ENCODE assay signal across 1 cellular context in genomic region chr17:81387235-81388060, GRCh38.
TF ChIP-seq lines count a peak whose summit lies in the region.

No MANE protein-coding gene starts in this region.

TF ChIP-seq in K562, 482 proteins besides CTCF, POLR2A, EP300 and RAD21 (continued from another document and continues in another):
- TF ChIP-seq, protein P1, sequence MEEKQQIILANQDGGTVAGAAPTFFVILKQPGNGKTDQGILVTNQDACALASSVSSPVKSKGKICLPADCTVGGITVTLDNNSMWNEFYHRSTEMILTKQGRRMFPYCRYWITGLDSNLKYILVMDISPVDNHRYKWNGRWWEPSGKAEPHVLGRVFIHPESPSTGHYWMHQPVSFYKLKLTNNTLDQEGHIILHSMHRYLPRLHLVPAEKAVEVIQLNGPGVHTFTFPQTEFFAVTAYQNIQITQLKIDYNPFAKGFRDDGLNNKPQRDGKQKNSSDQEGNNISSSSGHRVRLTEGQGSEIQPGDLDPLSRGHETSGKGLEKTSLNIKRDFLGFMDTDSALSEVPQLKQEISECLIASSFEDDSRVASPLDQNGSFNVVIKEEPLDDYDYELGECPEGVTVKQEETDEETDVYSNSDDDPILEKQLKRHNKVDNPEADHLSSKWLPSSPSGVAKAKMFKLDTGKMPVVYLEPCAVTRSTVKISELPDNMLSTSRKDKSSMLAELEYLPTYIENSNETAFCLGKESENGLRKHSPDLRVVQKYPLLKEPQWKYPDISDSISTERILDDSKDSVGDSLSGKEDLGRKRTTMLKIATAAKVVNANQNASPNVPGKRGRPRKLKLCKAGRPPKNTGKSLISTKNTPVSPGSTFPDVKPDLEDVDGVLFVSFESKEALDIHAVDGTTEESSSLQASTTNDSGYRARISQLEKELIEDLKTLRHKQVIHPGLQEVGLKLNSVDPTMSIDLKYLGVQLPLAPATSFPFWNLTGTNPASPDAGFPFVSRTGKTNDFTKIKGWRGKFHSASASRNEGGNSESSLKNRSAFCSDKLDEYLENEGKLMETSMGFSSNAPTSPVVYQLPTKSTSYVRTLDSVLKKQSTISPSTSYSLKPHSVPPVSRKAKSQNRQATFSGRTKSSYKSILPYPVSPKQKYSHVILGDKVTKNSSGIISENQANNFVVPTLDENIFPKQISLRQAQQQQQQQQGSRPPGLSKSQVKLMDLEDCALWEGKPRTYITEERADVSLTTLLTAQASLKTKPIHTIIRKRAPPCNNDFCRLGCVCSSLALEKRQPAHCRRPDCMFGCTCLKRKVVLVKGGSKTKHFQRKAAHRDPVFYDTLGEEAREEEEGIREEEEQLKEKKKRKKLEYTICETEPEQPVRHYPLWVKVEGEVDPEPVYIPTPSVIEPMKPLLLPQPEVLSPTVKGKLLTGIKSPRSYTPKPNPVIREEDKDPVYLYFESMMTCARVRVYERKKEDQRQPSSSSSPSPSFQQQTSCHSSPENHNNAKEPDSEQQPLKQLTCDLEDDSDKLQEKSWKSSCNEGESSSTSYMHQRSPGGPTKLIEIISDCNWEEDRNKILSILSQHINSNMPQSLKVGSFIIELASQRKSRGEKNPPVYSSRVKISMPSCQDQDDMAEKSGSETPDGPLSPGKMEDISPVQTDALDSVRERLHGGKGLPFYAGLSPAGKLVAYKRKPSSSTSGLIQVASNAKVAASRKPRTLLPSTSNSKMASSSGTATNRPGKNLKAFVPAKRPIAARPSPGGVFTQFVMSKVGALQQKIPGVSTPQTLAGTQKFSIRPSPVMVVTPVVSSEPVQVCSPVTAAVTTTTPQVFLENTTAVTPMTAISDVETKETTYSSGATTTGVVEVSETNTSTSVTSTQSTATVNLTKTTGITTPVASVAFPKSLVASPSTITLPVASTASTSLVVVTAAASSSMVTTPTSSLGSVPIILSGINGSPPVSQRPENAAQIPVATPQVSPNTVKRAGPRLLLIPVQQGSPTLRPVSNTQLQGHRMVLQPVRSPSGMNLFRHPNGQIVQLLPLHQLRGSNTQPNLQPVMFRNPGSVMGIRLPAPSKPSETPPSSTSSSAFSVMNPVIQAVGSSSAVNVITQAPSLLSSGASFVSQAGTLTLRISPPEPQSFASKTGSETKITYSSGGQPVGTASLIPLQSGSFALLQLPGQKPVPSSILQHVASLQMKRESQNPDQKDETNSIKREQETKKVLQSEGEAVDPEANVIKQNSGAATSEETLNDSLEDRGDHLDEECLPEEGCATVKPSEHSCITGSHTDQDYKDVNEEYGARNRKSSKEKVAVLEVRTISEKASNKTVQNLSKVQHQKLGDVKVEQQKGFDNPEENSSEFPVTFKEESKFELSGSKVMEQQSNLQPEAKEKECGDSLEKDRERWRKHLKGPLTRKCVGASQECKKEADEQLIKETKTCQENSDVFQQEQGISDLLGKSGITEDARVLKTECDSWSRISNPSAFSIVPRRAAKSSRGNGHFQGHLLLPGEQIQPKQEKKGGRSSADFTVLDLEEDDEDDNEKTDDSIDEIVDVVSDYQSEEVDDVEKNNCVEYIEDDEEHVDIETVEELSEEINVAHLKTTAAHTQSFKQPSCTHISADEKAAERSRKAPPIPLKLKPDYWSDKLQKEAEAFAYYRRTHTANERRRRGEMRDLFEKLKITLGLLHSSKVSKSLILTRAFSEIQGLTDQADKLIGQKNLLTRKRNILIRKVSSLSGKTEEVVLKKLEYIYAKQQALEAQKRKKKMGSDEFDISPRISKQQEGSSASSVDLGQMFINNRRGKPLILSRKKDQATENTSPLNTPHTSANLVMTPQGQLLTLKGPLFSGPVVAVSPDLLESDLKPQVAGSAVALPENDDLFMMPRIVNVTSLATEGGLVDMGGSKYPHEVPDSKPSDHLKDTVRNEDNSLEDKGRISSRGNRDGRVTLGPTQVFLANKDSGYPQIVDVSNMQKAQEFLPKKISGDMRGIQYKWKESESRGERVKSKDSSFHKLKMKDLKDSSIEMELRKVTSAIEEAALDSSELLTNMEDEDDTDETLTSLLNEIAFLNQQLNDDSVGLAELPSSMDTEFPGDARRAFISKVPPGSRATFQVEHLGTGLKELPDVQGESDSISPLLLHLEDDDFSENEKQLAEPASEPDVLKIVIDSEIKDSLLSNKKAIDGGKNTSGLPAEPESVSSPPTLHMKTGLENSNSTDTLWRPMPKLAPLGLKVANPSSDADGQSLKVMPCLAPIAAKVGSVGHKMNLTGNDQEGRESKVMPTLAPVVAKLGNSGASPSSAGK (IDR thresholded peaks at IDR 0.05) = peak; percentile 63; the same call in 1 of the 2 replicates
- TF ChIP-seq HMGN3 (IDR thresholded peaks at IDR 0.05; ENCODE audit: borderline replicate concordance, extremely low read depth, insufficient read length, low read depth, low read length) (peak; percentile 55), RBFOX2 (IDR thresholded peaks at IDR 0.05; ENCODE audit: low read depth, low read length) (peak; percentile 75), DPF2 (IDR thresholded peaks at IDR 0.05) (peak; percentile 19; the same call in 1 of the 2 replicates), MAZ (CRISPR knock-in tag; conservative IDR thresholded peaks at IDR 0.05 in 1 of 2, IDR thresholded peaks at IDR 0.05 in 1 of 2) (peak; percentile 27 to 35; a peak in 3 of 4 replicates), ZC3H11A (IDR thresholded peaks at IDR 0.05; ENCODE audit: low read depth, low read length) (no peak), ZBTB17 (CRISPR knock-in tag; IDR thresholded peaks at IDR 0.05) (0 out of 2 replicates have a peak, but pooled peaks have one; percentile 25), BCOR (IDR thresholded peaks at IDR 0.05) (peak; percentile 22; the same call in 1 of the 2 replicates), THAP7 (CRISPR knock-in tag; IDR thresholded peaks at IDR 0.05) (peak; percentile 72; the same call in 1 of the 2 replicates), ZFX (CRISPR knock-in tag; IDR thresholded peaks at IDR 0.05) (peak; percentile 76), GABPA (tag; conservative IDR thresholded peaks at IDR 0.05; ENCODE audit: low read depth) (peak; percentile 73), ETV1 (tag; conservative IDR thresholded peaks at IDR 0.05; ENCODE audit: low read depth) (peak; percentile 90), NR1H2 (CRISPR knock-in tag; IDR thresholded peaks at IDR 0.05) (no peak), PHF8 (IDR thresholded peaks at IDR 0.05; ENCODE audit: borderline replicate concordance, low read length) (peak; percentile 47; the same call in 1 of the 2 replicates), REST (CRISPR knock-in tag; IDR thresholded peaks at IDR 0.05; ENCODE audit: low read depth) (peak; percentile 45; the same call in 1 of the 2 replicates), SNAPC5 (CRISPR knock-in tag; IDR thresholded peaks at IDR 0.05) (no peak), CCNT2 (IDR thresholded peaks at IDR 0.05; ENCODE audit: borderline replicate concordance, extremely low read depth, insufficient read length, low read depth, low read length) (peak; percentile 18), PKNOX1 (IDR thresholded peaks at IDR 0.05) (peak; percentile 71), YY1 (IDR thresholded peaks at IDR 0.05; ENCODE audit: borderline replicate concordance in 1 of 3, control insufficient read depth in 1 of 3, extremely low read depth in 1 of 3, insufficient read depth in 3 of 3, insufficient read length in 1 of 3, insufficient replicate concordance in 2 of 3, low read depth in 1 of 3, low read length in 2 of 3) (peak in 1 of 3 experiments; percentile 65), MTA3 (IDR thresholded peaks at IDR 0.05; ENCODE audit: borderline replicate concordance) (peak; percentile 20; the same call in 1 of the 2 replicates), ZNF586 (CRISPR knock-in tag; conservative IDR thresholded peaks at IDR 0.05) (no peak), ZNF124 (CRISPR knock-in tag; IDR thresholded peaks at IDR 0.05) (0 out of 2 replicates have a peak, but pooled peaks have one; percentile 38), TAF1 (IDR thresholded peaks at IDR 0.05; ENCODE audit: control insufficient read depth, extremely low read depth, insufficient read depth, low read length, severe bottlenecking) (peak; percentile 30)
- TF ChIP-seq, protein P2, sequence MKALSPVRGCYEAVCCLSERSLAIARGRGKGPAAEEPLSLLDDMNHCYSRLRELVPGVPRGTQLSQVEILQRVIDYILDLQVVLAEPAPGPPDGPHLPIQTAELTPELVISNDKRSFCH (CRISPR knock-in tag; IDR thresholded peaks at IDR 0.05) = no peak
- TF ChIP-seq, protein P2 (tag; IDR thresholded peaks at IDR 0.05) = peak; percentile 64; the same call in 1 of the 2 replicates
- TF ChIP-seq, protein P3, sequence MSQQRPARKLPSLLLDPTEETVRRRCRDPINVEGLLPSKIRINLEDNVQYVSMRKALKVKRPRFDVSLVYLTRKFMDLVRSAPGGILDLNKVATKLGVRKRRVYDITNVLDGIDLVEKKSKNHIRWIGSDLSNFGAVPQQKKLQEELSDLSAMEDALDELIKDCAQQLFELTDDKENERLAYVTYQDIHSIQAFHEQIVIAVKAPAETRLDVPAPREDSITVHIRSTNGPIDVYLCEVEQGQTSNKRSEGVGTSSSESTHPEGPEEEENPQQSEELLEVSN (IDR thresholded peaks at IDR 0.05; ENCODE audit: borderline replicate concordance in 1 of 2, extremely low read depth in 1 of 2, insufficient read depth in 1 of 2, insufficient read length in 1 of 2, low read depth in 1 of 2, low read length in 1 of 2, poor library complexity in 1 of 2, severe bottlenecking in 1 of 2) = peak; percentile 2 to 52
- TF ChIP-seq, protein P4, sequence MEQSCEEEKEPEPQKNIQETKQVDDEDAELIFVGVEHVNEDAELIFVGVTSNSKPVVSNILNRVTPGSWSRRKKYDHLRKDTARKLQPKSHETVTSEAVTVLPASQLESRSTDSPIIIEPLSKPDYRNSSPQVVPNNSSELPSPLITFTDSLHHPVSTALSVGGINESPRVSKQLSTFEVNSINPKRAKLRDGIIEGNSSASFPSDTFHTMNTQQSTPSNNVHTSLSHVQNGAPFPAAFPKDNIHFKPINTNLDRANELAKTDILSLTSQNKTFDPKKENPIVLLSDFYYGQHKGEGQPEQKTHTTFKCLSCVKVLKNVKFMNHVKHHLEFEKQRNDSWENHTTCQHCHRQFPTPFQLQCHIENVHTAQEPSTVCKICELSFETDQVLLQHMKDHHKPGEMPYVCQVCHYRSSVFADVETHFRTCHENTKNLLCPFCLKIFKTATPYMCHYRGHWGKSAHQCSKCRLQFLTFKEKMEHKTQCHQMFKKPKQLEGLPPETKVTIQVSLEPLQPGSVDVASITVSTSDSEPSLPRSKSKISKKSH (CRISPR knock-in tag; IDR thresholded peaks at IDR 0.05) = no peak
- TF ChIP-seq, protein P5, sequence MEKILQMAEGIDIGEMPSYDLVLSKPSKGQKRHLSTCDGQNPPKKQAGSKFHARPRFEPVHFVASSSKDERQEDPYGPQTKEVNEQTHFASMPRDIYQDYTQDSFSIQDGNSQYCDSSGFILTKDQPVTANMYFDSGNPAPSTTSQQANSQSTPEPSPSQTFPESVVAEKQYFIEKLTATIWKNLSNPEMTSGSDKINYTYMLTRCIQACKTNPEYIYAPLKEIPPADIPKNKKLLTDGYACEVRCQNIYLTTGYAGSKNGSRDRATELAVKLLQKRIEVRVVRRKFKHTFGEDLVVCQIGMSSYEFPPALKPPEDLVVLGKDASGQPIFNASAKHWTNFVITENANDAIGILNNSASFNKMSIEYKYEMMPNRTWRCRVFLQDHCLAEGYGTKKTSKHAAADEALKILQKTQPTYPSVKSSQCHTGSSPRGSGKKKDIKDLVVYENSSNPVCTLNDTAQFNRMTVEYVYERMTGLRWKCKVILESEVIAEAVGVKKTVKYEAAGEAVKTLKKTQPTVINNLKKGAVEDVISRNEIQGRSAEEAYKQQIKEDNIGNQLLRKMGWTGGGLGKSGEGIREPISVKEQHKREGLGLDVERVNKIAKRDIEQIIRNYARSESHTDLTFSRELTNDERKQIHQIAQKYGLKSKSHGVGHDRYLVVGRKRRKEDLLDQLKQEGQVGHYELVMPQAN (IDR thresholded peaks at IDR 0.05; ENCODE audit: borderline replicate concordance) = no peak
- TF ChIP-seq, protein P6, sequence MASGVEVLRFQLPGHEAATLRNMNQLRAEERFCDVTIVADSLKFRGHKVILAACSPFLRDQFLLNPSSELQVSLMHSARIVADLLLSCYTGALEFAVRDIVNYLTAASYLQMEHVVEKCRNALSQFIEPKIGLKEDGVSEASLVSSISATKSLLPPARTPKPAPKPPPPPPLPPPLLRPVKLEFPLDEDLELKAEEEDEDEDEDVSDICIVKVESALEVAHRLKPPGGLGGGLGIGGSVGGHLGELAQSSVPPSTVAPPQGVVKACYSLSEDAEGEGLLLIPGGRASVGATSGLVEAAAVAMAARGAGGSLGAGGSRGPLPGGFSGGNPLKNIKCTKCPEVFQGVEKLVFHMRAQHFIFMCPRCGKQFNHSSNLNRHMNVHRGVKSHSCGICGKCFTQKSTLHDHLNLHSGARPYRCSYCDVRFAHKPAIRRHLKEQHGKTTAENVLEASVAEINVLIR (CRISPR knock-in tag; IDR thresholded peaks at IDR 0.05) = peak; percentile 24; the same call in 1 of the 2 replicates
